8 cellular contexts compared by ENCODE assay signal in the genomic region with DNA sequence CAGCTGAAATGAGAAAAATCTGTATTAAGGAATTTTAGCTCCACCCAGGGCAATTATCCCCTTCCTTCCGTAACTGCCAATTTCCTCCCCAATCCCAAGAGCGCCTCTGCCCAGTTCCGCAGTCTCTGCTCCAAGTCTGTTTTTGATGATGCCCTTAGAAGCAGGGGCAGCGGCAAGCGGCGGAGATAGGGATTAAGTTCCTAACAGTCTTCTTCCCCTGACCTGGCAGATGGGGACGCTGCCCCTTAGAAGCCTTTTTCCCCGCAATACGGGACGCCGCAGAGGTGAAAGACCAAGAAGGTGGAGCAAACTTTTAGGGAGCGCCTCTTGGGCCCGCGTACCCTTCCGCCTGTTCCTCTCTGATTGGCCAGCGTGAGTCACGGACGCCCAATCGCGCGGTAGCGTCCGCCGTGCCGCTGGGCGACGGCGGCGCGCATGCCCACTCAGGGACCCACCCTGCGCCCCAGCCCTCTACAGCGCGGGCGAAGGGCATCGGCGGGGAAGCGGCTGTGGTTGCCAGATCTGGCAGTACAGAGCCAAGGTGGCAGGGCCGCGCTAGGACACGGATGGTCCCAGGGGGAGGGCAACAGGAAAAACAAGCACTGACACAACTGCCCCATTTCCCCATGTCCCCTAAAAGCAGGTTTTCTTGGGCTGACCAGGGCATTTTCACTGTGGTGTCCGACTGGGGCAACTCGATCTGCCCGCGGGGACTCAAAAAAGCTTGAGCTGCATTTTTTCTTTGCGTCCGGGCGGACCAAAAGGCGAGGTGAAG. TPM values are rescaled to one million over a fixed set of nuclear protein-coding genes. Genes with fewer than 3 reads are reported as not detected.
DNase-seq lines count a peak whose midpoint lies in the region; ATAC-seq lines count a peak whose summit lies in the region.

No MANE protein-coding gene starts in this region.

- no peaks in the 10 kb centered on the region for H3K9me3 ChIP-seq in BLaER1 treated with 17β-estradiol and CSF1 and Interleukin-3, amounts not matched to agents 10 nM and 100 nM (replicated peaks in 1 of 11)

- no peaks in the 10 kb centered on the region for H3K27me3 ChIP-seq in BLaER1 treated with 17β-estradiol and CSF1 and Interleukin-3, amounts not matched to agents 10 nM and 100 nM

- H3K4me3 Mint-ChIP-seq in activated CD4-positive, alpha-beta T cell treated with anti-CD3 and anti-CD28 coated beads, Interleukin-2, amount 10 ng/mL, durations not matched to agents 24 days and 14 days = peak overlapping the region; percentile 97

- peak overlapping the region; percentile 78 to 96 (median 90) for H3K4me2 ChIP-seq in BLaER1 treated with 17β-estradiol and CSF1 and Interleukin-3, amounts not matched to agents 10 nM and 100 nM

- intact Hi-C loops in activated CD4-positive, alpha-beta T cell treated with anti-CD3 and anti-CD28 coated beads, Interleukin-2, amount 10 ng/mL, durations not matched to agents 24 days and 14 days (cut with micrococcal nuclease) = no loop called here

- H3K27ac ChIP-seq in BLaER1 treated with 17β-estradiol and CSF1 and Interleukin-3, amounts not matched to agents 10 nM and 100 nM = peak overlapping the region; percentile 89 to 99 (median 96)

- peaks cover 5% of the 10 kb centered on the region for H3K36me3 Mint-ChIP-seq in activated CD4-positive, alpha-beta T cell treated with anti-CD3 and anti-CD28 coated beads, Interleukin-2, amount 10 ng/mL, durations not matched to agents 24 days and 14 days (ENCODE audit: low read depth)

- peaks cover 11 to 33% (median 23%) of the 10 kb centered on the region in 10 experiments for H3K4me1 ChIP-seq in BLaER1 treated with 17β-estradiol and CSF1 and Interleukin-3, amounts not matched to agents 10 nM and 100 nM

- peak overlapping the region; percentile 90 to 99 (median 97) for H3K9ac ChIP-seq in BLaER1 treated with 17β-estradiol and CSF1 and Interleukin-3, amounts not matched to agents 10 nM and 100 nM

- H3K27me3 Mint-ChIP-seq in activated CD4-positive, alpha-beta T cell treated with anti-CD3 and anti-CD28 coated beads, Interleukin-2, amount 10 ng/mL, durations not matched to agents 24 days and 14 days = peaks cover under 1% of the 10 kb centered on the region

- H3K4me3 ChIP-seq in BLaER1 treated with 17β-estradiol and CSF1 and Interleukin-3, amounts not matched to agents 10 nM and 100 nM = peak overlapping the region; percentile 61 to 80 (median 76)

- no peaks in the 10 kb centered on the region for H3K9me3 Mint-ChIP-seq in activated CD4-positive, alpha-beta T cell treated with anti-CD3 and anti-CD28 coated beads, Interleukin-2, amount 10 ng/mL, durations not matched to agents 24 days and 14 days

- H3K36me3 ChIP-seq in BLaER1 treated with 17β-estradiol and CSF1 and Interleukin-3, amounts not matched to agents 10 nM and 100 nM = no peaks in the 10 kb centered on the region

- H3K4me1 Mint-ChIP-seq in activated CD4-positive, alpha-beta T cell treated with anti-CD3 and anti-CD28 coated beads, Interleukin-2, amount 10 ng/mL, durations not matched to agents 24 days and 14 days = peaks cover 29% of the 10 kb centered on the region

- no peaks in the 10 kb centered on the region for H4K20me1 ChIP-seq in BLaER1 treated with 17β-estradiol and CSF1 and Interleukin-3, amounts not matched to agents 10 nM and 100 nM

- DNase-seq in NCI-H526 (lab: John Stamatoyannopoulos, UW) = peak; percentile 89 to 97
- DNase-seq in activated CD4-positive, alpha-beta T cell treated with anti-CD3 and anti-CD28 coated beads, Interleukin-2, amount 10 ng/mL, durations not matched to agents 24 days and 14 days = peak; percentile 96
- peak; percentile 85 for DNase-seq in dedifferentiated amniotic fluid mesenchymal stem cell (ENCODE audit: extremely low spot score)
- DNase-seq in left kidney (ENCODE audit: low read depth, low spot score) = peak; percentile 97
- DNase-seq in stimulated activated CD4-positive, alpha-beta T cell treated with anti-CD3 and anti-CD28 coated beads, Interleukin-2, amount 100 ng/mL, for 24 hours = peak; percentile 86 to 89

- ATAC-seq in GM19328 (IDR thresholded peaks at IDR 0.05; ENCODE audit: unreplicated experiment) (peak; percentile 57), HG03469 (IDR thresholded peaks at IDR 0.05; ENCODE audit: unreplicated experiment) (peak; percentile 61)

- H3K27ac Mint-ChIP-seq in activated CD4-positive, alpha-beta T cell treated with anti-CD3 and anti-CD28 coated beads, Interleukin-2, amount 10 ng/mL, durations not matched to agents 24 days and 14 days = peak overlapping the region; percentile 98

RNA-seq across cellular contexts. Expression of gene TDRD3, which starts 0.8 kb away (rescaled TPM):
- 19.4 and 19.7 TPM in 2 replicates for total RNA-seq in activated CD4-positive, alpha-beta T cell treated with anti-CD3 and anti-CD28 coated beads, Interleukin-2, amount 10 ng/mL, durations not matched to agents 24 days and 14 days

Comparison
In these comparisons a context has a peak if more than half of its experiments do, and no peak if none do; other contexts are left out.
1. Peak in every context shown above with its lines: DNase-seq, ATAC-seq, H3K4me3 ChIP-seq and H3K27ac ChIP-seq.